ENCODE assay signal across 17 cellular contexts in the genomic region with DNA sequence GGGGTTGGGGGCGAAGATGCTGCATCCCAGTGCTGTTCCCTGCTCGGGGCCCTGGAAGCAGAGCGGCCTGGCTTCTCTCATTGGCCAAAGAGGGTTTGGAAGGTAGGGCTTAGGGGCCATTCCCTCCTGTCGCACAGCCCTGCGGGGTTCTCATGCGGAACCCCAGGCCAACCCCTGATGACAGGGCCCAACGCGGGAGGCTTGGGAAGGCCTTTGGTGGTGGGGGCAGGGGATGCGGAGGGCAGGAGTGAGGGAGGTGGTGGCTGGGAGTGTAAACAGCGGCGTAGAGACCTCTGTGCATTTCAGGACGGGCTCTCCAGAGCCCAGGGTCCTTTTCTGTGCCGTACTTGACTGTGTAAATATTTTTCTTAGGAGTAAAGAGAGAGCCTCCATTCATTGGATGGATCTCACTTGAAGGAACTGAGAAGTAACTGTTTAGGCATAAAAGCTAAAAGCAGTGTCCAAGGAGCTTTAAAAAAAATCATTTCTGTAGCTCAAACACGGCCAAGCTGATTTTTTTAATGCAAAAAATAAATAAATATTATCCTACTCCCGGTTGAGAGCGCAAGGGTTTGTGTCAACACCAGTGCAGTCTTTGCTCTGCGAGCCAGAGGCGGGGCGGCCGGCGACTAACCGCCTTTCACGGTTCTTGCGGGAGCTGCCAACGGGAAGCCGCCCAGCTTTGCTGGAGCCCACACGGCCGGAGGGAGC.
DNase-seq lines count a peak whose midpoint lies in the region; ATAC-seq and TF ChIP-seq lines count a peak whose summit lies in the region.
"Had no signal": no experiment of that assay in that cellular context is flagged by ENCODE, and none has a peak within 500 bp of the region (broad histone marks: within the 10 kb centered on the region; RNA-seq: fewer than 3 reads in every experiment).

No MANE protein-coding gene starts in this region.

- H3K4me3 Mint-ChIP-seq in naive thymus-derived CD8-positive, alpha-beta T cell, result no peak overlapping the region

- H2BK5ac ChIP-seq in neuronal stem cell (ENCODE audit: low read length), result no peak overlapping the region

- H3K4me1 ChIP-seq in right atrium auricular region, result no peaks in the 10 kb centered on the region
- peaks cover 0 to 11% of the 10 kb centered on the region in 2 donors for H3K4me1 ChIP-seq in neuronal stem cell (ENCODE audit: control insufficient read depth in 2 of 2, insufficient read depth in 1 of 2, low read depth in 1 of 2, low read length in 2 of 2)
- no peaks in the 10 kb centered on the region for H3K4me1 ChIP-seq in aorta (ENCODE audit: control insufficient read depth in 1 of 2, insufficient read depth in 2 of 2, low read length in 2 of 2)

- H3K36me3 ChIP-seq in right atrium auricular region (no peaks in the 10 kb centered on the region), neuronal stem cell (replicated peaks in 1 of 2; ENCODE audit: control insufficient read depth in 2 of 2, insufficient read depth in 2 of 2, low read length in 2 of 2) (no peaks in the 10 kb centered on the region), aorta (ENCODE audit: control insufficient read depth in 1 of 2, insufficient read depth in 2 of 2, low read length in 1 of 2) (no peaks in the 10 kb centered on the region)

- no peak overlapping the region for H2AK5ac ChIP-seq in neuronal stem cell (ENCODE audit: low read depth, low read length)

- no peak overlapping the region for H3K9ac ChIP-seq in neuronal stem cell (ENCODE audit: low read depth, low read length, poor library complexity)
- H3K9ac ChIP-seq: GM23248 had no signal

- H2BK15ac ChIP-seq in neuronal stem cell (ENCODE audit: low read length), result no peak overlapping the region

- no peak overlapping the region for H3K14ac ChIP-seq in neuronal stem cell (ENCODE audit: low read length)

- H4K91ac ChIP-seq in neuronal stem cell (ENCODE audit: low read depth, low read length, poor library complexity), result no peak overlapping the region

- H4K8ac ChIP-seq in neuronal stem cell (ENCODE audit: low read depth, low read length), result no peak overlapping the region

- intact Hi-C loops in Right ventricle myocardium inferior (cut with DNase I) (no loop called here), aorta (cut with DNase I) (no loop called here)

- DNase-seq in Right ventricle myocardium inferior (ENCODE audit: missing footprints), result peak; percentile 55
- no peak for DNase-seq in right atrium auricular region (ENCODE audit: low spot score)
- DNase-seq in globus pallidus (ENCODE audit: low spot score), result peak; percentile 50
- no peak for DNase-seq in neuronal stem cell (ENCODE audit: low spot score)
- peak; percentile 75 to 91 for DNase-seq in aorta
- DNase-seq in NCI-H1105 treated with DMSO at 0.1 percent for 48 hours (lab: John Stamatoyannopoulos, UW), result no peak
- no peak for DNase-seq in stimulated activated CD4-positive, alpha-beta T cell treated with anti-CD3 and anti-CD28 coated beads, Interleukin-2, amount 100 ng/mL, for 24 hours
- DNase-seq in naive thymus-derived CD8-positive, alpha-beta T cell, result no peak
- DNase-seq: COR-L47, GM23248, NCI-H1048, NCI-H1694 treated with DMSO at 0.1 percent for 48 hours, PC-3 had no signal

- H3K9me3 ChIP-seq in right atrium auricular region (peaks cover 0 to 12% of the 10 kb centered on the region in 2 donors), neuronal stem cell (replicated peaks in 1 of 2; ENCODE audit: control insufficient read depth in 2 of 2, insufficient read depth in 1 of 2, low read depth in 1 of 2, low read length in 2 of 2) (peaks cover 0 to 5% of the 10 kb centered on the region in 2 donors), aorta (ENCODE audit: control insufficient read depth, low read length) (no peaks in the 10 kb centered on the region)

- no peak overlapping the region for H2BK120ac ChIP-seq in neuronal stem cell (ENCODE audit: low read depth, low read length)

- peaks cover 7% of the 10 kb centered on the region for H3K79me1 ChIP-seq in neuronal stem cell (ENCODE audit: low read depth, low read length)

- H3K27me3 ChIP-seq in right atrium auricular region, result no peaks in the 10 kb centered on the region
- peaks cover 0 to 56% (median 0%) of the 10 kb centered on the region in 3 experiments for H3K27me3 ChIP-seq in neuronal stem cell (ENCODE audit: control insufficient read depth in 3 of 3, insufficient read depth in 3 of 3, low read depth in 1 of 3, low read length in 3 of 3)
- no peaks in the 10 kb centered on the region for H3K27me3 ChIP-seq in aorta (ENCODE audit: control insufficient read depth in 1 of 2, insufficient read depth in 2 of 2, low read length in 1 of 2)

- peak overlapping the region; percentile 53 for H3K18ac ChIP-seq in neuronal stem cell (ENCODE audit: low read length)

- no CpG with 5 or more reads among the region's 28 CpGs for WGBS in neuronal stem cell (ENCODE audit: extremely low coverage in 2 of 2, insufficient read length in 2 of 2, insufficient replicate concordance in 1 of 2), 2 donors
- 24 to 31% methylated on average over 28 of the region's 28 CpGs for whole genome bisulfite sequencing in aorta, 2 donors

- peak overlapping the region; percentile 75 for H3K23ac ChIP-seq in neuronal stem cell (ENCODE audit: low read depth, low read length, poor library complexity)

- POLR2A ChIA-PET in naive thymus-derived CD8-positive, alpha-beta T cell (lab: Charles Lee), result no interaction called here

- H2BK12ac ChIP-seq in neuronal stem cell (ENCODE audit: low read length), result no peak overlapping the region

- H3K4me3 ChIP-seq in right atrium auricular region, result no peak overlapping the region
- H3K4me3 ChIP-seq in neuronal stem cell (ENCODE audit: low read length in 2 of 2), result peak overlapping the region in 1 of 2 donors; percentile 14
- H3K4me3 ChIP-seq in aorta (ENCODE audit: low read length in 2 of 2), result no peak overlapping the region
- H3K4me3 ChIP-seq: GM12878, GM23248, K562, SK-N-MC had no signal

- H3K27me3 Mint-ChIP-seq in naive thymus-derived CD8-positive, alpha-beta T cell, result peaks cover 0 to 4% (median 0%) of the 10 kb centered on the region in 5 donors

- no peak overlapping the region for H3K4ac ChIP-seq in neuronal stem cell (ENCODE audit: low read length)

- no peaks in the 10 kb centered on the region for H3K9me3 Mint-ChIP-seq in naive thymus-derived CD8-positive, alpha-beta T cell

- no peak overlapping the region for H3K4me2 ChIP-seq in neuronal stem cell (ENCODE audit: insufficient read depth, low read length, poor library complexity, severe bottlenecking)

- no peak overlapping the region for H3K27ac Mint-ChIP-seq in naive thymus-derived CD8-positive, alpha-beta T cell

- no peak overlapping the region for H2AFZ ChIP-seq in neuronal stem cell (ENCODE audit: low read length)
- H2AFZ ChIP-seq: GM23248 had no signal

- no peak for TF ChIP-seq CTCF in right atrium auricular region (IDR thresholded peaks at IDR 0.05)

- H3K4me1 Mint-ChIP-seq in naive thymus-derived CD8-positive, alpha-beta T cell, result no peaks in the 10 kb centered on the region

- H3K27ac ChIP-seq in right atrium auricular region (no peak overlapping the region), neuronal stem cell (replicated peaks; ENCODE audit: low read length) (no peak overlapping the region), aorta (ENCODE audit: low read depth in 1 of 2, low read length in 2 of 2) (peak overlapping the region in 1 of 2 donors; percentile 64)
- H3K27ac ChIP-seq: C4-2B, GM23248, SK-N-MC had no signal

- H3K36me3 Mint-ChIP-seq in naive thymus-derived CD8-positive, alpha-beta T cell, result no peaks in the 10 kb centered on the region

- no peak for ATAC-seq in Right ventricle myocardium inferior
- ATAC-seq in aorta (ENCODE audit: low FRiP score), result peak; percentile 58
- no peak for ATAC-seq in naive thymus-derived CD8-positive, alpha-beta T cell
- ATAC-seq: GM12878, K562, PC-3 had no signal

Comparison
In these comparisons a context has a peak if more than half of its experiments do, and no peak if none do; other contexts are left out.
1. DNase-seq: peak in Right ventricle myocardium inferior (single experiment), globus pallidus (single experiment) and aorta (2 of 2); none in right atrium auricular region (single experiment), neuronal stem cell (single experiment), NCI-H1105 treated with DMSO at 0.1 percent for 48 hours (single experiment), stimulated activated CD4-positive, alpha-beta T cell treated with anti-CD3 and anti-CD28 coated beads, Interleukin-2, amount 100 ng/mL, for 24 hours (0 of 2) and naive thymus-derived CD8-positive, alpha-beta T cell (0 of 10).